In genomic region chr16:17382949-17383348, GRCh38 we compare ENCODE assay signal across 1 cellular context.
TF ChIP-seq lines count a peak whose summit lies in the region.

No MANE protein-coding gene starts in this region.

TF ChIP-seq in H1, 55 proteins besides CTCF, POLR2A, EP300 and RAD21 (continued from another document):
- TF ChIP-seq NRF1 (IDR thresholded peaks at IDR 0.05; ENCODE audit: low read depth, low read length): no peak
- TF ChIP-seq SRF (IDR thresholded peaks at IDR 0.05; ENCODE audit: low read depth, low read length): no peak
- no peak for TF ChIP-seq PHF8 (conservative IDR thresholded peaks at IDR 0.05; ENCODE audit: low read depth, low read length)
- no peak for TF ChIP-seq CREB1 (IDR thresholded peaks at IDR 0.05)
- no peak for TF ChIP-seq JUND (IDR thresholded peaks at IDR 0.05; ENCODE audit: low read length)
- TF ChIP-seq YY1 (IDR thresholded peaks at IDR 0.05; ENCODE audit: low read depth, low read length): no peak
- TF ChIP-seq RFX5 (IDR thresholded peaks at IDR 0.05; ENCODE audit: borderline replicate concordance, low read depth, low read length): no peak
- no peak for TF ChIP-seq RBBP5 (IDR thresholded peaks at IDR 0.05; ENCODE audit: borderline replicate concordance, low read depth, low read length)
- no peak for TF ChIP-seq SIN3A (conservative IDR thresholded peaks at IDR 0.05 in 1 of 2, IDR thresholded peaks at IDR 0.05 in 1 of 2; ENCODE audit: low read depth in 1 of 2, low read length in 2 of 2)
- no peak for TF ChIP-seq SP1 (IDR thresholded peaks at IDR 0.05; ENCODE audit: low read depth, low read length)
- no peak for TF ChIP-seq EGR1 (IDR thresholded peaks at IDR 0.05; ENCODE audit: borderline replicate concordance, low read depth, low read length)
- no peak for TF ChIP-seq TBP (IDR thresholded peaks at IDR 0.05; ENCODE audit: low read depth, low read length)
- TF ChIP-seq POLR2AphosphoS5 (IDR thresholded peaks at IDR 0.05; ENCODE audit: low read depth, low read length): no peak
- no peak for TF ChIP-seq GTF2F1 (IDR thresholded peaks at IDR 0.05; ENCODE audit: borderline replicate concordance, low read depth, low read length)
- TF ChIP-seq, protein P1, sequence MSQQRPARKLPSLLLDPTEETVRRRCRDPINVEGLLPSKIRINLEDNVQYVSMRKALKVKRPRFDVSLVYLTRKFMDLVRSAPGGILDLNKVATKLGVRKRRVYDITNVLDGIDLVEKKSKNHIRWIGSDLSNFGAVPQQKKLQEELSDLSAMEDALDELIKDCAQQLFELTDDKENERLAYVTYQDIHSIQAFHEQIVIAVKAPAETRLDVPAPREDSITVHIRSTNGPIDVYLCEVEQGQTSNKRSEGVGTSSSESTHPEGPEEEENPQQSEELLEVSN (IDR thresholded peaks at IDR 0.05): no peak
- no peak for TF ChIP-seq NANOG (IDR thresholded peaks at IDR 0.05; ENCODE audit: insufficient read depth, low read depth, low read length, poor library complexity, severe bottlenecking)
